25 cellular contexts compared by ENCODE assay signal in the genomic region with DNA sequence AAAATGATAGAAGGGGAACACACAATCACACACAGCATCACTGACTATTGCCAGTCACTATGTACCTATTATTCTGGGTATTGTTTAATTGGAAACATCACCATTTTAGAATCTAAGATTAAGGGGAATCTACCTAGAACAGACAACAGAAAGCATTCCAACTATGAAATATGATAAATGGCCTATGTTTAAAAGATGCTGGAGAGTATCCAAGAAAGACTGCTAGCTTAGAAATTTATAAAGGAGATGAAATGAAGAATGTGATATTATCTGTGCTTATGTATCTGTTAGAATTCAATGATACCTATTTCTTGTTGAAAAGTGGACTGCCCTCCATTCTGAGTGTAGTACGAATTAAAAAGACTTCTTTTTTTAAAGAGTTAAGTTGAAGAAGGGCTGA. TPM values are rescaled to one million over a fixed set of nuclear protein-coding genes. Genes with fewer than 3 reads are reported as not detected.
"Had no signal": no experiment of that assay in that cellular context is flagged by ENCODE, and none has a peak within 500 bp of the region (broad histone marks: within the 10 kb centered on the region; RNA-seq: fewer than 3 reads in every experiment).

No MANE protein-coding gene starts in this region.

- DNase-seq: activated CD4-positive, alpha-beta memory T cell treated with anti-CD3 and anti-CD28 coated beads for 36 hours; activated CD4-positive, alpha-beta T cell treated with anti-CD3 and anti-CD28 coated beads for 48 hours; activated CD4-positive, CD25-positive, alpha-beta regulatory T cell; activated gamma-delta T cell; activated naive CD4-positive, alpha-beta T cell treated with anti-CD3 and anti-CD28 coated beads, Interleukin-2, amount 50 U/mL, for 16 hours; aorta; brain microvascular endothelial cell; central memory CD4-positive, alpha-beta T cell; colonic mucosa; dorsolateral prefrontal cortex; effector memory CD8-positive, alpha-beta T cell; heart right ventricle; left colon; retina; sigmoid colon; stimulated activated CD4-positive, alpha-beta T cell treated with anti-CD3 and anti-CD28 coated beads, Interleukin-2, amount 100 ng/mL, for 48 hours; stimulated activated CD8-positive, alpha-beta memory T cell treated with anti-CD3 and anti-CD28 coated beads, Interleukin-4, amount 100 ng/mL, for 48 hours; stimulated activated naive B cell treated with anti-CD40 and anti-IgM and Interleukin-4, amounts not matched to agents 10 μg/mL and 1 μg/mL and 100 μg/mL, for 72 hours; transverse colon had no signal

- H3K27ac Mint-ChIP-seq: activated CD4-positive, alpha-beta memory T cell treated with anti-CD3 and anti-CD28 coated beads for 36 hours; effector memory CD8-positive, alpha-beta T cell; memory B cell; progenitor cell of endocrine pancreas; stimulated activated naive B cell treated with anti-CD40 and anti-IgM and Interleukin-4, amounts not matched to agents 10 μg/mL and 1 μg/mL and 100 μg/mL, for 72 hours; T-helper 1 cell treated with Interleukin-12 subunit alpha and Interleukin-12 subunit beta and Interleukin-4 antibody, amounts not matched to agents 30 μg/mL and 1 μg/mL, for 36 hours had no signal

- H3K36me3 ChIP-seq: brain microvascular endothelial cell, colonic mucosa, vagina had no signal

- H3K4me1 ChIP-seq: colonic mucosa, vagina had no signal

- H3K27me3 ChIP-seq: brain microvascular endothelial cell, colonic mucosa, dorsolateral prefrontal cortex, esophagus muscularis mucosa, heart right ventricle, sigmoid colon, transverse colon, vagina had no signal

- H3K9me3 ChIP-seq: colonic mucosa, esophagus muscularis mucosa, heart right ventricle, sigmoid colon, transverse colon, vagina had no signal

- H3K27ac ChIP-seq: brain microvascular endothelial cell, colonic mucosa, esophagus muscularis mucosa, heart right ventricle, sigmoid colon, transverse colon, vagina had no signal

- H3K4me3 ChIP-seq: colonic mucosa, dorsolateral prefrontal cortex, esophagus muscularis mucosa, heart right ventricle, sigmoid colon, transverse colon, vagina had no signal

- H3K27me3 Mint-ChIP-seq: activated CD4-positive, alpha-beta memory T cell treated with anti-CD3 and anti-CD28 coated beads for 36 hours; effector memory CD8-positive, alpha-beta T cell; memory B cell; progenitor cell of endocrine pancreas; stimulated activated naive B cell treated with anti-CD40 and anti-IgM and Interleukin-4, amounts not matched to agents 10 μg/mL and 1 μg/mL and 100 μg/mL, for 72 hours had no signal

- H3K4me1 Mint-ChIP-seq: memory B cell, neural crest cell had no signal

- H3K4me3 Mint-ChIP-seq: activated CD4-positive, alpha-beta memory T cell treated with anti-CD3 and anti-CD28 coated beads for 36 hours; effector memory CD8-positive, alpha-beta T cell; memory B cell; neural crest cell; stimulated activated naive B cell treated with anti-CD40 and anti-IgM and Interleukin-4, amounts not matched to agents 10 μg/mL and 1 μg/mL and 100 μg/mL, for 72 hours; T-helper 1 cell treated with Interleukin-12 subunit alpha and Interleukin-12 subunit beta and Interleukin-4 antibody, amounts not matched to agents 30 μg/mL and 1 μg/mL, for 36 hours had no signal

- H3K9me3 Mint-ChIP-seq: activated CD4-positive, alpha-beta memory T cell treated with anti-CD3 and anti-CD28 coated beads for 36 hours; effector memory CD8-positive, alpha-beta T cell; memory B cell; neural crest cell; stimulated activated naive B cell treated with anti-CD40 and anti-IgM and Interleukin-4, amounts not matched to agents 10 μg/mL and 1 μg/mL and 100 μg/mL, for 72 hours; T-helper 1 cell treated with Interleukin-12 subunit alpha and Interleukin-12 subunit beta and Interleukin-4 antibody, amounts not matched to agents 30 μg/mL and 1 μg/mL, for 36 hours had no signal

- ATAC-seq: effector memory CD8-positive, alpha-beta T cell; heart right ventricle; left colon; stimulated activated naive B cell treated with anti-CD40 and anti-IgM and Interleukin-4, amounts not matched to agents 10 μg/mL and 1 μg/mL and 100 μg/mL, for 72 hours had no signal

RNA-seq across cellular contexts. Expression of a gene that starts 50.5 kb away (rescaled TPM):
- total RNA-seq: activated CD4-positive, alpha-beta memory T cell treated with anti-CD3 and anti-CD28 coated beads for 36 hours; vagina had no signal
